Comparison of ENCODE assay signal across 31 cellular contexts in the genomic region with DNA sequence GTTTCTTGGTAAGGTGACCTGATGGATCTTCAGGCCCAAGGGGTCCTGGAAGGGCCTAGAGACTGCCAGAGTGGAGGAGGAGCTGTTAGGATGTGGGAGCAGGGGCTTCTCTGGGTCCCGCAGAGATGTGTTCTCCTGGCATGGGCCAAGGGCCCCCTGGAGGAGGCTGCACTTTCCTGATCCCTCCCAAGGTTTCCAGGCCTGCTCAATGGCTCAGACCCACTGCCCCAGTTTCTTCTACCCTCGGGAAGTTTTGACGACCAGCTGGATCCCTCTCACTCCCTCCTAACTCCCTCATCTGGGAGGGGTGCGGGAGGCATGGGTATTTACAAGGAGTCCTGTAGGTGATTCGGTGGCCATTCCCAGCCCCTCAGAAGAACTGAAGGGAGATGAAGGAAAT.
"Had no signal": no experiment of that assay in that cellular context is flagged by ENCODE, and none has a peak within 500 bp of the region (broad histone marks: within the 10 kb centered on the region; RNA-seq: fewer than 3 reads in every experiment).

No MANE protein-coding gene starts in this region.

- ATAC-seq: left lung; lower lobe of right lung; natural killer cell; right lobe of liver; stimulated activated naive B cell treated with anti-CD40 and anti-IgM and Interleukin-4, amounts not matched to agents 10 μg/mL and 1 μg/mL and 100 μg/mL, for 72 hours; stimulated activated naive CD8-positive, alpha-beta T cell treated with anti-CD3 and anti-CD28 coated beads, Interleukin-15, Interleukin-2, amounts not matched to agents 100 U/mL and 50 U/mL, for 24 hours had no signal

- H3K4me3 Mint-ChIP-seq: immature natural killer cell; mesothelial cell of epicardium; naive B cell; natural killer cell; nephron progenitor cell; neural progenitor cell; stimulated activated naive B cell treated with anti-CD40 and anti-IgM and Interleukin-4, amounts not matched to agents 10 μg/mL and 1 μg/mL and 100 μg/mL, for 72 hours had no signal

- H2AFZ ChIP-seq: neural progenitor cell had no signal

- H3K27me3 ChIP-seq: left lung, neural progenitor cell, neutrophil, ovary, right atrium auricular region, right lobe of liver, stomach, testis, thyroid gland, transverse colon, upper lobe of left lung, vagina had no signal

- H3K4me1 Mint-ChIP-seq: mesothelial cell of epicardium; nephron progenitor cell; neural progenitor cell; stimulated activated naive B cell treated with anti-CD40 and anti-IgM and Interleukin-4, amounts not matched to agents 10 μg/mL and 1 μg/mL and 100 μg/mL, for 72 hours had no signal

- H3K4me3 ChIP-seq: left lung, lower lobe of right lung, neural progenitor cell, ovary, right atrium auricular region, right lobe of liver, smooth muscle cell, stomach, testis, thyroid gland, transverse colon, upper lobe of left lung, vagina had no signal

- H3K27ac Mint-ChIP-seq: mesothelial cell of epicardium, neural progenitor cell had no signal

- H3K36me3 ChIP-seq: neural progenitor cell, ovary had no signal

- H3K27ac ChIP-seq: left lung, lower lobe of right lung, neural progenitor cell, neutrophil, ovary, right atrium auricular region, right lobe of liver, stomach, testis, thyroid gland, transverse colon, upper lobe of left lung, vagina had no signal

- H3K9me3 ChIP-seq: left lung, lower lobe of right lung, neutrophil, ovary, right atrium auricular region, right lobe of liver, stomach, testis, thyroid gland, transverse colon, upper lobe of left lung, vagina had no signal

- H3K4me1 ChIP-seq: left lung, lower lobe of right lung, neural progenitor cell, right atrium auricular region, right lobe of liver, stomach, testis, thyroid gland, transverse colon, upper lobe of left lung, vagina had no signal

- H3K4me2 ChIP-seq: neural progenitor cell, smooth muscle cell had no signal

- H3K27me3 Mint-ChIP-seq: naive B cell; progenitor cell of endocrine pancreas; stimulated activated naive B cell treated with anti-CD40 and anti-IgM and Interleukin-4, amounts not matched to agents 10 μg/mL and 1 μg/mL and 100 μg/mL, for 72 hours had no signal

- H3K9me3 Mint-ChIP-seq: immature natural killer cell; mesothelial cell of epicardium; naive B cell; natural killer cell; nephron progenitor cell; neural progenitor cell; stimulated activated naive B cell treated with anti-CD40 and anti-IgM and Interleukin-4, amounts not matched to agents 10 μg/mL and 1 μg/mL and 100 μg/mL, for 72 hours had no signal

- DNase-seq: immature natural killer cell; kidney; left colon; left lung; lower lobe of right lung; mammary epithelial cell; mesenchymal stem cell; naive B cell; natural killer cell; nephron progenitor cell; stimulated activated CD4-positive, alpha-beta T cell treated with anti-CD3 and anti-CD28 coated beads, Interleukin-1b, Interleukin-23, amount 100 ng/mL, for 48 hours; stimulated activated CD4-positive, alpha-beta T cell treated with anti-CD3 and anti-CD28 coated beads, Interleukin-2, amount 100 ng/mL, for 48 hours; stimulated activated CD4-positive, alpha-beta T cell treated with anti-CD3 and anti-CD28 coated beads, Interleukin-4, amount 100 ng/mL, for 4 hours; stimulated activated CD8-positive, alpha-beta memory T cell treated with anti-CD3 and anti-CD28 coated beads, Interleukin-4, amount 100 ng/mL, for 48 hours; stimulated activated naive B cell treated with anti-CD40 and anti-IgM and Interleukin-4, amounts not matched to agents 10 μg/mL and 1 μg/mL and 100 μg/mL, for 72 hours; stimulated activated naive CD8-positive, alpha-beta T cell treated with anti-CD3 and anti-CD28 coated beads, Interleukin-15, Interleukin-2, amounts not matched to agents 100 U/mL and 50 U/mL, for 24 hours; stomach; thyroid gland; transverse colon; upper lobe of left lung had no signal

- FAIRE-seq: islet of Langerhans, kidney had no signal
